Comparison of ENCODE assay signal across 8 cellular contexts in the genomic region with DNA sequence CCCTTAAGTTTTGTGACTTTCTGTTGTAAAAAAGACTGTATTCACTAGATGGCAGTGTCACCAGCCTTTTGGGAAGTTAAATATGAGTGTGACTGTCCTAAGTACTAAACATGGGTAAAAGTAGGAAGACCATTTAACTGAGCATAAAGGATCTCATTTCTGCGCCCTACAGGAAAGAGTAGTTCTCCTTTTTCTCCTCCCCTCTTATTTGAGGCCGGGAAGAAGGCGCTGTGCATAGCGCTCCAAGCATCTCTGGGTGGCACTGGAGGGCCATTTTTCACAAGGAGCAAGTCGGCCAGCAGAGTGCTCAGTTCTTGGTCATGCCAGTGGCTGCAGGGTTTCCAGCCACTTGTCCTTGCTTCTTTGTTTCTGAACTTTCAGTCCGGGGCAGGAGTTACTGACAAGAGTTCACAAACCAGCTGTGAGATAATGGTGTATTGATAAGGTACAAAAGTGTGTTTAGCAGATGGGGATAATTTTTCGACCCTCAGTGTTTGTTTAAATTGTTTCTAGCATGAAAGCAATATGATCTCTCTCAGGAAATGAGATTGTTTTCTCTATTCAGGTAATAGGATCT.
DNase-seq lines count a peak whose midpoint lies in the region; ATAC-seq and TF ChIP-seq lines count a peak whose summit lies in the region.

No MANE protein-coding gene starts in this region.

- H3K4me3 Mint-ChIP-seq in naive B cell: peak overlapping the region in 1 of 8 donors; percentile 2

- no peak overlapping the region for H3K27ac ChIP-seq in BLaER1
- H3K27ac ChIP-seq in upper lobe of right lung: no peak overlapping the region

- H3K9ac ChIP-seq in BLaER1: no peak overlapping the region

- H3K9me3 Mint-ChIP-seq in naive B cell: no peaks in the 10 kb centered on the region

- peak overlapping the region; percentile 10; the same call in 1 of the 2 replicates for H3K4me2 ChIP-seq in BLaER1

- H3K4me3 ChIP-seq in BLaER1: no peak overlapping the region
- no peak overlapping the region for H3K4me3 ChIP-seq in upper lobe of right lung

- TF ChIP-seq CTCF in upper lobe of right lung (IDR thresholded peaks at IDR 0.05): peak; percentile 84

- intact Hi-C loops in upper lobe of right lung (cut with DNase I): loop anchor here (5.0 kb wide), 1 partner anchor 193 kb away; no protein-coding TSS in a partner anchor

- H3K36me3 ChIP-seq in BLaER1 (no peaks in the 10 kb centered on the region), upper lobe of right lung (no peaks in the 10 kb centered on the region)

- H3K4me1 Mint-ChIP-seq in naive B cell: peaks cover 5 to 10% (median 6%) of the 10 kb centered on the region in 3 donors

- H3K4me1 ChIP-seq in BLaER1 (peaks cover 7% of the 10 kb centered on the region; the same call in 1 of the 2 replicates), upper lobe of right lung (peaks cover 8% of the 10 kb centered on the region)

- H4K20me1 ChIP-seq in BLaER1: no peaks in the 10 kb centered on the region

- H3K9me3 ChIP-seq in BLaER1: no peaks in the 10 kb centered on the region
- H3K9me3 ChIP-seq in upper lobe of right lung: no peaks in the 10 kb centered on the region

- no peaks in the 10 kb centered on the region for H3K27me3 Mint-ChIP-seq in naive B cell

- H3K27me3 ChIP-seq in BLaER1: no peaks in the 10 kb centered on the region
- H3K27me3 ChIP-seq in upper lobe of right lung: no peaks in the 10 kb centered on the region

- peak; percentile 94 for ATAC-seq in GM18861 (IDR thresholded peaks at IDR 0.05; ENCODE audit: unreplicated experiment)
- ATAC-seq in HG03097 (IDR thresholded peaks at IDR 0.05; ENCODE audit: low FRiP score, unreplicated experiment): peak; percentile 87
- peak; percentile 60 to 78 for ATAC-seq in naive B cell (ENCODE audit: low read depth in 2 of 2)
- peak; percentile 93 for ATAC-seq in upper lobe of right lung

- H3K27ac Mint-ChIP-seq in naive B cell: peak overlapping the region in 1 of 6 donors; percentile 23

- no peaks in the 10 kb centered on the region for H3K36me3 Mint-ChIP-seq in naive B cell

- DNase-seq in NCI-H526 (lab: John Stamatoyannopoulos, UW) (peak; percentile 33 to 60), fibroblast of peridontal ligament (ENCODE audit: extremely low read depth) (peak; percentile 93), naive B cell (peak; percentile 20), upper lobe of right lung (peak; percentile 78)
- DNase-seq in activated CD8-positive, alpha-beta memory T cell treated with anti-CD3 and anti-CD28 coated beads, Interleukin-2, amount 50 U/mL, for 48 hours: peak; percentile 55

Comparison
In these comparisons a context has a peak if more than half of its experiments do, and no peak if none do; other contexts are left out.
1. DNase-seq: peak in every context shown above with its lines; median percentile 93 in fibroblast of peridontal ligament; 78 in upper lobe of right lung; 55 in activated CD8-positive, alpha-beta memory T cell treated with anti-CD3 and anti-CD28 coated beads, Interleukin-2, amount 50 U/mL, for 48 hours; 46 in NCI-H526; 20 in naive B cell.